ENCODE assay signal across 8 cellular contexts in genomic region chr6:28137458-28138020, GRCh38. TPM values are rescaled to one million over a fixed set of nuclear protein-coding genes. Genes with fewer than 3 reads are reported as not detected.
A peak's percentile ranks its signal among the peaks of the same experiment; 100 is the strongest.
DNase-seq lines count a peak whose midpoint lies in the region; ATAC-seq lines count a peak whose summit lies in the region.

No MANE protein-coding gene starts in this region.

- peak; percentile 47 for ATAC-seq in esophagus mucosa
- ATAC-seq in natural killer cell treated with Interleukin-12 subunit alpha and Interleukin-12 subunit beta and Interleukin-15 and Interleukin-18, amount 100 ng/mL, for 72 hours, result peak; percentile 57 to 71
- ATAC-seq in HG02588 (IDR thresholded peaks at IDR 0.05; ENCODE audit: unreplicated experiment), result no peak

- H3K4me1 Mint-ChIP-seq in natural killer cell treated with Interleukin-12 subunit alpha and Interleukin-12 subunit beta and Interleukin-15 and Interleukin-18, amount 100 ng/mL, for 72 hours (ENCODE audit: low read depth in 2 of 2), result peaks cover 44 to 60% of the 10 kb centered on the region in 2 donors

- no peaks in the 10 kb centered on the region for H3K9me3 Mint-ChIP-seq in natural killer cell treated with Interleukin-12 subunit alpha and Interleukin-12 subunit beta and Interleukin-15 and Interleukin-18, amount 100 ng/mL, for 72 hours

- DNase-seq in stimulated activated CD4-positive, alpha-beta T cell treated with anti-CD3 and anti-CD28 coated beads, Interleukin-15, amount 100 ng/mL, for 24 hours, result peak; percentile 31
- no peak for DNase-seq in stimulated activated CD4-positive, alpha-beta T cell treated with anti-CD3 and anti-CD28 coated beads, Interleukin-12 subunit alpha, Interleukin-12 subunit beta, amount 100 ng/mL, for 4 hours
- DNase-seq in Jurkat, Clone E6-1 (ENCODE audit: low read depth, low spot score), result no peak
- DNase-seq in activated CD4-positive, CD25-positive, alpha-beta regulatory T cell treated with anti-CD3 and anti-CD28 coated beads, Interleukin-2, amount 50 U/mL, for 72 hours, result peak; percentile 35
- peak; percentile 68 for DNase-seq in natural killer cell treated with Interleukin-12 subunit alpha and Interleukin-12 subunit beta and Interleukin-15 and Interleukin-18, amount 100 ng/mL, for 72 hours (ENCODE audit: low spot score)
- DNase-seq in NCI-H2081 (lab: John Stamatoyannopoulos, UW), result no peak

- peaks cover 10% of the 10 kb centered on the region for H3K36me3 Mint-ChIP-seq in natural killer cell treated with Interleukin-12 subunit alpha and Interleukin-12 subunit beta and Interleukin-15 and Interleukin-18, amount 100 ng/mL, for 72 hours

- no peaks in the 10 kb centered on the region for H3K27me3 Mint-ChIP-seq in natural killer cell treated with Interleukin-12 subunit alpha and Interleukin-12 subunit beta and Interleukin-15 and Interleukin-18, amount 100 ng/mL, for 72 hours

- peak overlapping the region; percentile 97 to 99 for H3K27ac Mint-ChIP-seq in natural killer cell treated with Interleukin-12 subunit alpha and Interleukin-12 subunit beta and Interleukin-15 and Interleukin-18, amount 100 ng/mL, for 72 hours

- H3K4me3 Mint-ChIP-seq in natural killer cell treated with Interleukin-12 subunit alpha and Interleukin-12 subunit beta and Interleukin-15 and Interleukin-18, amount 100 ng/mL, for 72 hours, result peak overlapping the region; percentile 97

- H3K4me3 ChIP-seq in Jurkat, Clone E6-1 (ENCODE audit: low read length), result peak overlapping the region; percentile 91

RNA-seq across cellular contexts. Expression of gene ZKSCAN8, which starts 4.1 kb away (rescaled TPM):
- polyA plus RNA-seq in Jurkat, Clone E6-1 (2012; ENCODE audit: insufficient read depth, insufficient read length), result 13.7 TPM
- total RNA-seq in esophagus mucosa, result 6.6 TPM
- 10 to 100 TPM; 18.2 to 20.0 TPM for total RNA-seq in natural killer cell treated with Interleukin-12 subunit alpha and Interleukin-12 subunit beta and Interleukin-15 and Interleukin-18, amount 100 ng/mL, for 72 hours

RNA-seq across cellular contexts. Expression of gene ZSCAN16, which starts 13.1 kb away (rescaled TPM):
- not detected for polyA plus RNA-seq in Jurkat, Clone E6-1 (2012; ENCODE audit: insufficient read depth, insufficient read length)
- 2.9 TPM for total RNA-seq in esophagus mucosa
- total RNA-seq in natural killer cell treated with Interleukin-12 subunit alpha and Interleukin-12 subunit beta and Interleukin-15 and Interleukin-18, amount 100 ng/mL, for 72 hours, result 1 to 10 TPM; 5.8 to 6.0 TPM

RNA-seq across cellular contexts. Expression of gene ZNF165, which starts 57.2 kb away (rescaled TPM):
- not detected for polyA plus RNA-seq in Jurkat, Clone E6-1 (2012; ENCODE audit: insufficient read depth, insufficient read length)
- total RNA-seq in esophagus mucosa, result 3.0 TPM
- under 1 TPM; 0.48 to 0.59 TPM for total RNA-seq in natural killer cell treated with Interleukin-12 subunit alpha and Interleukin-12 subunit beta and Interleukin-15 and Interleukin-18, amount 100 ng/mL, for 72 hours

Comparison
In these comparisons a context has a peak if more than half of its experiments do, and no peak if none do; other contexts are left out.
1. DNase-seq: peak in stimulated activated CD4-positive, alpha-beta T cell treated with anti-CD3 and anti-CD28 coated beads, Interleukin-15, amount 100 ng/mL, for 24 hours (single experiment), activated CD4-positive, CD25-positive, alpha-beta regulatory T cell treated with anti-CD3 and anti-CD28 coated beads, Interleukin-2, amount 50 U/mL, for 72 hours (single experiment) and natural killer cell treated with Interleukin-12 subunit alpha and Interleukin-12 subunit beta and Interleukin-15 and Interleukin-18, amount 100 ng/mL, for 72 hours (single experiment); none in stimulated activated CD4-positive, alpha-beta T cell treated with anti-CD3 and anti-CD28 coated beads, Interleukin-12 subunit alpha, Interleukin-12 subunit beta, amount 100 ng/mL, for 4 hours (single experiment), Jurkat, Clone E6-1 (single experiment) and NCI-H2081 (0 of 2).